Comparison of ENCODE assay signal across 17 cellular contexts in genomic region chr14:99725774-99726537, GRCh38. TPM values are rescaled to one million over a fixed set of nuclear protein-coding genes. Genes with fewer than 3 reads are reported as not detected.
DNase-seq lines count a peak whose midpoint lies in the region; ATAC-seq and TF ChIP-seq lines count a peak whose summit lies in the region.
"Had no signal": no experiment of that assay in that cellular context is flagged by ENCODE, and none has a peak within 500 bp of the region (broad histone marks: within the 10 kb centered on the region; RNA-seq: fewer than 3 reads in every experiment).

No MANE protein-coding gene starts in this region.

- no peak for ATAC-seq in GM21529 (IDR thresholded peaks at IDR 0.05; ENCODE audit: unreplicated experiment)
- ATAC-seq: activated naive CD8-positive, alpha-beta T cell treated with anti-CD3 and anti-CD28 coated beads, Interleukin-2, amount 50 U/mL, for 24 hours; activated T-cell treated with anti-CD3 and anti-CD28 coated beads, Interleukin-2, amount 50 U/mL, for 72 hours; CD8-positive, alpha-beta T cell; psoas muscle had no signal

- DNase-seq in cardiac septum (ENCODE audit: low spot score) = peak; percentile 64
- no peak for DNase-seq in left ventricle myocardium inferior
- DNase-seq in WERI-Rb-1 = no peak
- DNase-seq in left kidney (ENCODE audit: low read depth, low spot score) = peak; percentile 85
- peak; percentile 8 to 53 for DNase-seq in suprapubic skin (ENCODE audit: low spot score in 2 of 2)
- DNase-seq in DMS153 treated with DMSO at 0.1 percent for 48 hours (lab: John Stamatoyannopoulos, UW; ENCODE audit: unreplicated experiment) = no peak
- no peak for DNase-seq in superior temporal gyrus (ENCODE audit: extremely low spot score)
- DNase-seq: activated CD4-positive, alpha-beta T cell treated with anti-CD3 and anti-CD28 coated beads, Interleukin-2, amount 50 U/mL, for 1 hour; activated naive CD8-positive, alpha-beta T cell treated with anti-CD3 and anti-CD28 coated beads, Interleukin-2, amount 50 U/mL, for 24 hours; activated T-cell treated with anti-CD3 and anti-CD28 coated beads, Interleukin-2, amount 50 U/mL, for 72 hours; caudate nucleus; NCI-H187 treated with DMSO at 0.1 percent for 48 hours; NCI-H510A treated with DMSO at 0.1 percent for 48 hours; psoas muscle had no signal

- H3K4me3 ChIP-seq in left ventricle myocardium inferior = no peak overlapping the region
- H3K4me3 ChIP-seq in WERI-Rb-1 (ENCODE audit: low read depth, low read length) = no peak overlapping the region
- no peak overlapping the region for H3K4me3 ChIP-seq in suprapubic skin
- H3K4me3 ChIP-seq: psoas muscle, SK-N-MC had no signal

- TF ChIP-seq POLR2A in suprapubic skin (IDR thresholded peaks at IDR 0.05) = no peak

- H3K27me3 ChIP-seq in left ventricle myocardium inferior (ENCODE audit: low read depth) = peaks cover 11% of the 10 kb centered on the region
- no peaks in the 10 kb centered on the region for H3K27me3 ChIP-seq in WERI-Rb-1 (ENCODE audit: insufficient read depth, low read depth, severe bottlenecking)
- H3K27me3 ChIP-seq in suprapubic skin = peaks cover 34% of the 10 kb centered on the region

- WGBS in suprapubic skin = 67% methylated on average over 12 of the region's 18 CpGs

- no peak for TF ChIP-seq EP300 in suprapubic skin (IDR thresholded peaks at IDR 0.05)

- TF ChIP-seq CTCF in left ventricle myocardium inferior (IDR thresholded peaks at IDR 0.05; ENCODE audit: borderline replicate concordance) = no peak
- no peak for TF ChIP-seq CTCF in WERI-Rb-1 (IDR thresholded peaks at IDR 0.05; ENCODE audit: low read depth, low read length)
- TF ChIP-seq CTCF in suprapubic skin (IDR thresholded peaks at IDR 0.05) = no peak

- H3K9me3 ChIP-seq in left ventricle myocardium inferior (replicated peaks) (no peaks in the 10 kb centered on the region), WERI-Rb-1 (ENCODE audit: severe bottlenecking) (peaks cover 2% of the 10 kb centered on the region), suprapubic skin (no peaks in the 10 kb centered on the region)
- H3K9me3 ChIP-seq: psoas muscle had no signal

- H3K27ac ChIP-seq in left ventricle myocardium inferior (replicated peaks) (no peak overlapping the region), WERI-Rb-1 (peak overlapping the region; percentile 82), suprapubic skin (no peak overlapping the region)
- H3K27ac ChIP-seq: psoas muscle, SK-N-MC had no signal

- intact Hi-C loops in cardiac septum (cut with DNase I) = no loop called here
- intact Hi-C loops in left ventricle myocardium inferior (cut with micrococcal nuclease) = no loop called here

- H3K36me3 ChIP-seq in left ventricle myocardium inferior (no peaks in the 10 kb centered on the region), WERI-Rb-1 (no peaks in the 10 kb centered on the region), suprapubic skin (no peaks in the 10 kb centered on the region)

- H3K4me1 ChIP-seq in left ventricle myocardium inferior (peaks cover 15% of the 10 kb centered on the region), suprapubic skin (peaks cover 12% of the 10 kb centered on the region)
- H3K4me1 ChIP-seq: psoas muscle had no signal

RNA-seq across cellular contexts. Expression of gene CYP46A1, which starts 41.9 kb away (rescaled TPM):
- 5.5 TPM for total RNA-seq in cardiac septum
- total RNA-seq in left ventricle myocardium inferior = 4.2 TPM
- 1 to 10 TPM in 2 of 4 donors, under 1 TPM in 1, not detected in 1; 0.47 to 2.0 (median 1.0) TPM for total RNA-seq in suprapubic skin

Comparison
In these comparisons a context has a peak if more than half of its experiments do, and no peak if none do; other contexts are left out.
1. DNase-seq: peak in cardiac septum (single experiment), left kidney (single experiment) and suprapubic skin (2 of 2); none in left ventricle myocardium inferior (single experiment), WERI-Rb-1 (single experiment), DMS153 treated with DMSO at 0.1 percent for 48 hours (single experiment) and superior temporal gyrus (single experiment).